14 cellular contexts compared by ENCODE assay signal in the genomic region with DNA sequence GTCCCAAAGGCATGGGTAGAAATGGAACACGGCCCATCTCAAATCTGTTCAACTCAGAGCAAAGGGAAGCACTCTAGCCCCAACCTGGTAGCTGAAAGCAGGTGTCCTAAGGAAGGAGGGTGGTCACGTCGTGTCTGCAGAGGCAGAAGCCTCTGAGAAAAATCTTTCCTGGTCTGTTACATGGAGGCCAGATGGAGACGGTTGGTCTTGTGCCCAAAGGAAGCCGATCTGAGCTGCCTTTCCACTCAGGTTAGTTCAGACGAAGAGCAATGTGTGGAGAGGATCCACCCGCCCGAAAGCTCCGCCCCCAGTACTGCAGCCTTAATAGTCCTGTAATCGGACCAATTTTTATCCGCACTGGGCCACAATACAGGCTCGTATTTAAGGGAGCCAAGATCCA. TPM values are rescaled to one million over a fixed set of nuclear protein-coding genes. Genes with fewer than 3 reads are reported as not detected.
DNase-seq lines count a peak whose midpoint lies in the region; ATAC-seq, FAIRE-seq and TF ChIP-seq lines count a peak whose summit lies in the region.
"Had no signal": no experiment of that assay in that cellular context is flagged by ENCODE, and none has a peak within 500 bp of the region (broad histone marks: within the 10 kb centered on the region; RNA-seq: fewer than 3 reads in every experiment).

No MANE protein-coding gene starts in this region.

- H3K27me3 Mint-ChIP-seq in WTC11 (ENCODE audit: low read depth), result no peaks in the 10 kb centered on the region
- no peaks in the 10 kb centered on the region for H3K27me3 Mint-ChIP-seq in nephron progenitor cell (ENCODE audit: low read depth, poor library complexity)
- H3K27me3 Mint-ChIP-seq: IgD-negative memory B cell had no signal

- ATAC-seq in left ventricle myocardium superior (no peak), WTC11 (no peak)
- ATAC-seq: HCT116 had no signal

- H3K36me3 ChIP-seq in cardiac muscle cell (peaks cover 41% of the 10 kb centered on the region), kidney (ENCODE audit: control insufficient read depth in 1 of 2, insufficient read depth in 2 of 2, low read length in 2 of 2) (peaks cover 20 to 31% of the 10 kb centered on the region in 2 donors), ovary (no peaks in the 10 kb centered on the region)

- no peak for TF ChIP-seq POLR2A in ovary (IDR thresholded peaks at IDR 0.05)

- peaks cover 34% of the 10 kb centered on the region for H3K36me3 Mint-ChIP-seq in WTC11
- H3K36me3 Mint-ChIP-seq in nephron progenitor cell (ENCODE audit: low read depth), result peaks cover 36% of the 10 kb centered on the region

- no peak overlapping the region for H3K9ac ChIP-seq in kidney (ENCODE audit: low read length in 2 of 2)
- H3K9ac ChIP-seq: BLaER1 had no signal

- POLR2A ChIA-PET in WTC11 (lab: Charles Lee), result no interaction called here

- no peaks in the 10 kb centered on the region for H3K4me1 ChIP-seq in cardiac muscle cell (ENCODE audit: low read depth)
- no peaks in the 10 kb centered on the region for H3K4me1 ChIP-seq in kidney (ENCODE audit: control insufficient read depth in 1 of 2, insufficient read depth in 1 of 2, low read depth in 1 of 2, low read length in 2 of 2)
- no peaks in the 10 kb centered on the region for H3K4me1 ChIP-seq in ovary (ENCODE audit: insufficient read depth)
- H3K4me1 ChIP-seq: BLaER1 had no signal

- H3K9me3 ChIP-seq in cardiac muscle cell (ENCODE audit: low read depth) (no peaks in the 10 kb centered on the region), kidney (ENCODE audit: control insufficient read depth in 1 of 2, low read length in 2 of 2) (no peaks in the 10 kb centered on the region), ovary (no peaks in the 10 kb centered on the region)
- H3K9me3 ChIP-seq: BLaER1 had no signal

- H3K4me3 Mint-ChIP-seq in WTC11, result no peak overlapping the region
- no peak overlapping the region for H3K4me3 Mint-ChIP-seq in nephron progenitor cell
- H3K4me3 Mint-ChIP-seq: IgD-negative memory B cell had no signal

- no peak for FAIRE-seq in kidney (lab: Jason Lieb, UNC)
- FAIRE-seq: GM12891, H1 had no signal

- H3K27me3 ChIP-seq in cardiac muscle cell (no peaks in the 10 kb centered on the region), ovary (no peaks in the 10 kb centered on the region)
- H3K27me3 ChIP-seq: BLaER1 had no signal

- H3K9me3 Mint-ChIP-seq in WTC11 (no peaks in the 10 kb centered on the region), nephron progenitor cell (no peaks in the 10 kb centered on the region)
- H3K9me3 Mint-ChIP-seq: IgD-negative memory B cell had no signal

- DNase-seq in cardiac muscle cell (ENCODE audit: low read depth in 1 of 2, low spot score in 1 of 2), result no peak
- no peak for DNase-seq in left ventricle myocardium superior
- DNase-seq in WTC11 (ENCODE audit: low spot score), result no peak
- no peak for DNase-seq in nephron progenitor cell
- no peak for DNase-seq in kidney
- DNase-seq in ovary, result no peak
- no peak for DNase-seq in NCI-H748 treated with DMSO at 0.1 percent for 48 hours (lab: John Stamatoyannopoulos, UW)
- DNase-seq: 8988T, AML-193 had no signal

- whole genome bisulfite sequencing in ovary, 3 donors, result 81 to 94% (median 85%) methylated on average over 12 of the region's 12 CpGs

- H3K27ac ChIP-seq in cardiac muscle cell (peak overlapping the region; percentile 28), kidney (ENCODE audit: low read depth in 2 of 2, low read length in 2 of 2) (no peak overlapping the region), ovary (no peak overlapping the region)
- H3K27ac ChIP-seq: BLaER1 had no signal

- CTCF ChIA-PET in WTC11 (lab: Charles Lee), result interaction anchor here (0.7 kb wide), 1 partner anchor 349 kb away, joined by 3 read pairs; no protein-coding TSS in a partner anchor

- TF ChIP-seq CTCF in cardiac muscle cell (IDR thresholded peaks at IDR 0.05; ENCODE audit: low read depth, low read length) (no peak), WTC11 (IDR thresholded peaks at IDR 0.05) (no peak), nephron progenitor cell (IDR thresholded peaks at IDR 0.05) (no peak), kidney (IDR thresholded peaks at IDR 0.05; ENCODE audit: borderline replicate concordance, extremely low read depth, insufficient read depth) (no peak), ovary (IDR thresholded peaks at IDR 0.05) (no peak)

- H3K27ac Mint-ChIP-seq in WTC11 (peak overlapping the region; percentile 47; the same call in 1 of the 2 replicates), nephron progenitor cell (peak overlapping the region; percentile 77)
- H3K27ac Mint-ChIP-seq: IgD-negative memory B cell had no signal

- intact Hi-C loops in left ventricle myocardium superior (cut with micrococcal nuclease) (no loop called here), kidney (cut with DNase I) (no loop called here), ovary (cut with DNase I) (no loop called here)

- H3K4me3 ChIP-seq in cardiac muscle cell, result no peak overlapping the region
- no peak overlapping the region for H3K4me3 ChIP-seq in kidney (ENCODE audit: low read length in 2 of 2)
- H3K4me3 ChIP-seq in ovary, result no peak overlapping the region
- H3K4me3 ChIP-seq: BLaER1 had no signal

- H3K4me1 Mint-ChIP-seq in WTC11 (no peaks in the 10 kb centered on the region), nephron progenitor cell (no peaks in the 10 kb centered on the region)
- H3K4me1 Mint-ChIP-seq: IgD-negative memory B cell had no signal

- no peak for TF ChIP-seq EP300 in ovary (IDR thresholded peaks at IDR 0.05)

TF ChIP-seq in WTC11, 78 proteins besides CTCF, POLR2A, EP300 and RAD21:
- TF ChIP-seq ZNF263 (CRISPR knock-in tag; IDR thresholded peaks at IDR 0.05; ENCODE audit: low read depth) (no peak), ELF4 (CRISPR knock-in tag; IDR thresholded peaks at IDR 0.05; ENCODE audit: low read depth) (no peak), JAZF1 (CRISPR knock-in tag; IDR thresholded peaks at IDR 0.05) (no peak), ZNF121 (CRISPR knock-in tag; IDR thresholded peaks at IDR 0.05) (no peak), TEAD1 (CRISPR knock-in tag; IDR thresholded peaks at IDR 0.05) (no peak), ZNF416 (CRISPR knock-in tag; IDR thresholded peaks at IDR 0.05) (no peak), ZBTB21 (CRISPR knock-in tag; IDR thresholded peaks at IDR 0.05; ENCODE audit: borderline replicate concordance) (no peak)
- TF ChIP-seq, protein P1, sequence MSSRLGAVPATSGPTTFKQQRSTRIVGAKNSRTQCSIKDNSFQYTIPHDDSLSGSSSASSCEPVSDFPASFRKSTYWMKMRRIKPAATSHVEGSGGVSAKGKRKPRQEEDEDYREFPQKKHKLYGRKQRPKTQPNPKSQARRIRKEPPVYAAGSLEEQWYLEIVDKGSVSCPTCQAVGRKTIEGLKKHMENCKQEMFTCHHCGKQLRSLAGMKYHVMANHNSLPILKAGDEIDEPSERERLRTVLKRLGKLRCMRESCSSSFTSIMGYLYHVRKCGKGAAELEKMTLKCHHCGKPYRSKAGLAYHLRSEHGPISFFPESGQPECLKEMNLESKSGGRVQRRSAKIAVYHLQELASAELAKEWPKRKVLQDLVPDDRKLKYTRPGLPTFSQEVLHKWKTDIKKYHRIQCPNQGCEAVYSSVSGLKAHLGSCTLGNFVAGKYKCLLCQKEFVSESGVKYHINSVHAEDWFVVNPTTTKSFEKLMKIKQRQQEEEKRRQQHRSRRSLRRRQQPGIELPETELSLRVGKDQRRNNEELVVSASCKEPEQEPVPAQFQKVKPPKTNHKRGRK (CRISPR knock-in tag; IDR thresholded peaks at IDR 0.05; ENCODE audit: borderline replicate concordance), result no peak
- TF ChIP-seq, protein P2, sequence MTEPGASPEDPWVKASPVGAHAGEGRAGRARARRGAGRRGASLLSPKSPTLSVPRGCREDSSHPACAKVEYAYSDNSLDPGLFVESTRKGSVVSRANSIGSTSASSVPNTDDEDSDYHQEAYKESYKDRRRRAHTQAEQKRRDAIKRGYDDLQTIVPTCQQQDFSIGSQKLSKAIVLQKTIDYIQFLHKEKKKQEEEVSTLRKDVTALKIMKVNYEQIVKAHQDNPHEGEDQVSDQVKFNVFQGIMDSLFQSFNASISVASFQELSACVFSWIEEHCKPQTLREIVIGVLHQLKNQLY (CRISPR knock-in tag; IDR thresholded peaks at IDR 0.05), result no peak
- TF ChIP-seq, protein P3, sequence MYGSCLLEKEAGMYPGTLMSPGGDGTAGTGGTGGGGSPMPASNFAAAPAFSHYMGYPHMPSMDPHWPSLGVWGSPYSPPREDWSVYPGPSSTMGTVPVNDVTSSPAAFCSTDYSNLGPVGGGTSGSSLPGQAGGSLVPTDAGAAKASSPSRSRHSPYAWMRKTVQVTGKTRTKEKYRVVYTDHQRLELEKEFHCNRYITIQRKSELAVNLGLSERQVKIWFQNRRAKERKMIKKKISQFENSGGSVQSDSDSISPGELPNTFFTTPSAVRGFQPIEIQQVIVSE (CRISPR knock-in tag; IDR thresholded peaks at IDR 0.05; ENCODE audit: borderline replicate concordance), result no peak

RNA-seq across cellular contexts. Expression of a gene that starts 54.9 kb away (rescaled TPM):
- total RNA-seq in cardiac muscle cell (7.9 and 10.3 TPM in 2 replicates), left ventricle myocardium superior (9.8 TPM), WTC11 (2021) (17.9 to 18.1 TPM (median 18.1 TPM) in 3 replicates), kidney (16.4 TPM), ovary (10 to 100 TPM in 5 of 7 donors, 1 to 10 TPM in 2; 7.7 to 18.4 (median 15.7) TPM)
- polyA plus RNA-seq in cardiac muscle cell (6.6 and 8.2 TPM in 2 replicates), kidney (ENCODE audit: insufficient read depth, low read depth, low replicate concordance) (6.3 TPM), ovary (10 to 100 TPM in 1 of 2 donors, 1 to 10 TPM in 1; 8.9 to 18.8 TPM)
